ENCODE assay signal across 1 cellular context in the genomic region with DNA sequence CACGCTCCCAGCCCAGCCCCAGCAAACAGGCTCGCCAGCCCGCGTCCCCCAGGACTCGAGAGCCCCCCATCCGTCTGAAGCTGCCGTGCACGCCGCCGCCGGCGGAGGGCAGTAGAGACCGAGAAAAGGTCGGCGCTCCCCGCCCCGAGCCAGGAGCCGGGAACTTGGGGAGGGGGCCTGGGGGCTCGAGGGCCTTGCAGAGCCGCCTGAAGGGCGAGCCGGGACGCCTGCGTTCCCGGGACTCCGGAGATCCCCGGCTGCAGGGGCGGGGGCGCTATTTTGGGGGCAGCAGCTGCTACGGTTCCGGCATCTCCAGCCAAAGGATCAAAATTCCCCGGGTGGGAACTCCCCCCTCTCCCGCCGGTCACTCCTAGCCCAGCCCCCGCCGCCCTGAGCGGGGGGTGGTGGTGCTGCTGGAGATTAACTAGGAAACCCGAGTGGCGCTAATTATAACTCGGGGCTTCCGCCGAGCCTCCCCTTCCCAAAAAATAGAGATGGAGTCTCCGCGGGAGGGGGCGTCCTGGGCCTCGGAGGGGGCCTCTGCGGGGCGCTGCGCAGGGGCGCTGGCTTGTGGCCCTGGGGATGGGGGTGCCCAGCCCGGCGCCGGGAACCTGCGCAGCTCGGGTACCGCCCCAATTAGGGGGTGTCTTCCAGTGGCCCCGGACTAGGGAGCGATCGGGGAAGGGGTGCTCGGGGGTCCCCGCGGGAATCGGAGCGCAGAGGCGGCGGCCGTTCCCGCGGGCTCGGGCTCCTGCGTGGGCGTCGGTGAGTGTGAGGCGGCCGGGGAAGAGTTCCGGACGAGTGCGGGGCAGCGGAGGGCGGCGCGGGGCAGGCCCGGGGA.
TF ChIP-seq lines count a peak whose summit lies in the region.

No MANE protein-coding gene starts in this region.

TF ChIP-seq in HEK293, 187 proteins besides CTCF, POLR2A, EP300 and RAD21 (continued from another document and continues in another):
- TF ChIP-seq, protein P1, sequence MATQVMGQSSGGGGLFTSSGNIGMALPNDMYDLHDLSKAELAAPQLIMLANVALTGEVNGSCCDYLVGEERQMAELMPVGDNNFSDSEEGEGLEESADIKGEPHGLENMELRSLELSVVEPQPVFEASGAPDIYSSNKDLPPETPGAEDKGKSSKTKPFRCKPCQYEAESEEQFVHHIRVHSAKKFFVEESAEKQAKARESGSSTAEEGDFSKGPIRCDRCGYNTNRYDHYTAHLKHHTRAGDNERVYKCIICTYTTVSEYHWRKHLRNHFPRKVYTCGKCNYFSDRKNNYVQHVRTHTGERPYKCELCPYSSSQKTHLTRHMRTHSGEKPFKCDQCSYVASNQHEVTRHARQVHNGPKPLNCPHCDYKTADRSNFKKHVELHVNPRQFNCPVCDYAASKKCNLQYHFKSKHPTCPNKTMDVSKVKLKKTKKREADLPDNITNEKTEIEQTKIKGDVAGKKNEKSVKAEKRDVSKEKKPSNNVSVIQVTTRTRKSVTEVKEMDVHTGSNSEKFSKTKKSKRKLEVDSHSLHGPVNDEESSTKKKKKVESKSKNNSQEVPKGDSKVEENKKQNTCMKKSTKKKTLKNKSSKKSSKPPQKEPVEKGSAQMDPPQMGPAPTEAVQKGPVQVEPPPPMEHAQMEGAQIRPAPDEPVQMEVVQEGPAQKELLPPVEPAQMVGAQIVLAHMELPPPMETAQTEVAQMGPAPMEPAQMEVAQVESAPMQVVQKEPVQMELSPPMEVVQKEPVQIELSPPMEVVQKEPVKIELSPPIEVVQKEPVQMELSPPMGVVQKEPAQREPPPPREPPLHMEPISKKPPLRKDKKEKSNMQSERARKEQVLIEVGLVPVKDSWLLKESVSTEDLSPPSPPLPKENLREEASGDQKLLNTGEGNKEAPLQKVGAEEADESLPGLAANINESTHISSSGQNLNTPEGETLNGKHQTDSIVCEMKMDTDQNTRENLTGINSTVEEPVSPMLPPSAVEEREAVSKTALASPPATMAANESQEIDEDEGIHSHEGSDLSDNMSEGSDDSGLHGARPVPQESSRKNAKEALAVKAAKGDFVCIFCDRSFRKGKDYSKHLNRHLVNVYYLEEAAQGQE (tag by site-specific recombination; IDR thresholded peaks at IDR 0.05), result no peak
- no peak for TF ChIP-seq MYNN (tag by site-specific recombination; IDR thresholded peaks at IDR 0.05; ENCODE audit: borderline replicate concordance)
- peak; percentile 82 for TF ChIP-seq IKZF3 (tag by site-specific recombination; IDR thresholded peaks at IDR 0.05)
- peak; percentile 71; the same call in 1 of the 2 replicates for TF ChIP-seq ZEB2 (tag by site-specific recombination; IDR thresholded peaks at IDR 0.05)
- TF ChIP-seq OVOL3 (tag by site-specific recombination; IDR thresholded peaks at IDR 0.05), result no peak
- TF ChIP-seq, protein P2, sequence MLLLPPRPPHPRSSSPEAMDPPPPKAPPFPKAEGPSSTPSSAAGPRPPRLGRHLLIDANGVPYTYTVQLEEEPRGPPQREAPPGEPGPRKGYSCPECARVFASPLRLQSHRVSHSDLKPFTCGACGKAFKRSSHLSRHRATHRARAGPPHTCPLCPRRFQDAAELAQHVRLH (tag by site-specific recombination; IDR thresholded peaks at IDR 0.05), result no peak
- peak; percentile 95 for TF ChIP-seq ZBTB8A (tag by site-specific recombination; IDR thresholded peaks at IDR 0.05)
- TF ChIP-seq KLF9 (tag by site-specific recombination; IDR thresholded peaks at IDR 0.05; ENCODE audit: low read depth), result peak; percentile 8
- TF ChIP-seq, protein P3, sequence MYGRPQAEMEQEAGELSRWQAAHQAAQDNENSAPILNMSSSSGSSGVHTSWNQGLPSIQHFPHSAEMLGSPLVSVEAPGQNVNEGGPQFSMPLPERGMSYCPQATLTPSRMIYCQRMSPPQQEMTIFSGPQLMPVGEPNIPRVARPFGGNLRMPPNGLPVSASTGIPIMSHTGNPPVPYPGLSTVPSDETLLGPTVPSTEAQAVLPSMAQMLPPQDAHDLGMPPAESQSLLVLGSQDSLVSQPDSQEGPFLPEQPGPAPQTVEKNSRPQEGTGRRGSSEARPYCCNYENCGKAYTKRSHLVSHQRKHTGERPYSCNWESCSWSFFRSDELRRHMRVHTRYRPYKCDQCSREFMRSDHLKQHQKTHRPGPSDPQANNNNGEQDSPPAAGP (tag by site-specific recombination; IDR thresholded peaks at IDR 0.05), result peak; percentile 50; the same call in 1 of the 2 replicates
- TF ChIP-seq ZNF214 (tag by site-specific recombination; IDR thresholded peaks at IDR 0.05; ENCODE audit: borderline replicate concordance), result no peak
- TF ChIP-seq SCRT2 (tag by site-specific recombination; IDR thresholded peaks at IDR 0.05), result no peak
- no peak for TF ChIP-seq HOXC10 (CRISPR knock-in tag; IDR thresholded peaks at IDR 0.05)
- 0 out of 2 replicates have a peak, but pooled peaks have one; percentile 27 for TF ChIP-seq ZNF785 (tag by site-specific recombination; IDR thresholded peaks at IDR 0.05)
- TF ChIP-seq, protein P4, sequence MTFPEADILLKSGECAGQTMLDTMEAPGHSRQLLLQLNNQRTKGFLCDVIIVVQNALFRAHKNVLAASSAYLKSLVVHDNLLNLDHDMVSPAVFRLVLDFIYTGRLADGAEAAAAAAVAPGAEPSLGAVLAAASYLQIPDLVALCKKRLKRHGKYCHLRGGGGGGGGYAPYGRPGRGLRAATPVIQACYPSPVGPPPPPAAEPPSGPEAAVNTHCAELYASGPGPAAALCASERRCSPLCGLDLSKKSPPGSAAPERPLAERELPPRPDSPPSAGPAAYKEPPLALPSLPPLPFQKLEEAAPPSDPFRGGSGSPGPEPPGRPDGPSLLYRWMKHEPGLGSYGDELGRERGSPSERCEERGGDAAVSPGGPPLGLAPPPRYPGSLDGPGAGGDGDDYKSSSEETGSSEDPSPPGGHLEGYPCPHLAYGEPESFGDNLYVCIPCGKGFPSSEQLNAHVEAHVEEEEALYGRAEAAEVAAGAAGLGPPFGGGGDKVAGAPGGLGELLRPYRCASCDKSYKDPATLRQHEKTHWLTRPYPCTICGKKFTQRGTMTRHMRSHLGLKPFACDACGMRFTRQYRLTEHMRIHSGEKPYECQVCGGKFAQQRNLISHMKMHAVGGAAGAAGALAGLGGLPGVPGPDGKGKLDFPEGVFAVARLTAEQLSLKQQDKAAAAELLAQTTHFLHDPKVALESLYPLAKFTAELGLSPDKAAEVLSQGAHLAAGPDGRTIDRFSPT (tag by site-specific recombination; IDR thresholded peaks at IDR 0.05), result no peak
- TF ChIP-seq ZFP3 (tag by site-specific recombination; IDR thresholded peaks at IDR 0.05; ENCODE audit: low read depth), result no peak
- TF ChIP-seq, protein P5, sequence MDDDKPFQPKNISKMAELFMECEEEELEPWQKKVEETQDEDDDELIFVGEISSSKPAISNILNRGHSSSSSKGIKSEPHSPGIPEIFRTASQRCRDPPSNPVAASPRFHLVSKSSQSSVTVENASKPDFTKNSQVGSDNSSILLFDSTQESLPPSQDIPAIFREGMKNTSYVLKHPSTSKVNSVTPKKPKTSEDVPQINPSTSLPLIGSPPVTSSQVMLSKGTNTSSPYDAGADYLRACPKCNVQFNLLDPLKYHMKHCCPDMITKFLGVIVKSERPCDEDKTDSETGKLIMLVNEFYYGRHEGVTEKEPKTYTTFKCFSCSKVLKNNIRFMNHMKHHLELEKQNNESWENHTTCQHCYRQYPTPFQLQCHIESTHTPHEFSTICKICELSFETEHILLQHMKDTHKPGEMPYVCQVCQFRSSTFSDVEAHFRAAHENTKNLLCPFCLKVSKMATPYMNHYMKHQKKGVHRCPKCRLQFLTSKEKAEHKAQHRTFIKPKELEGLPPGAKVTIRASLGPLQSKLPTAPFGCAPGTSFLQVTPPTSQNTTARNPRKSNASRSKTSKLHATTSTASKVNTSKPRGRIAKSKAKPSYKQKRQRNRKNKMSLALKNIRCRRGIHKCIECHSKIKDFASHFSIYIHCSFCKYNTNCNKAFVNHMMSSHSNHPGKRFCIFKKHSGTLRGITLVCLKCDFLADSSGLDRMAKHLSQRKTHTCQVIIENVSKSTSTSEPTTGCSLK (tag by site-specific recombination; IDR thresholded peaks at IDR 0.05), result no peak
- TF ChIP-seq ZNF23 (tag by site-specific recombination; IDR thresholded peaks at IDR 0.05; ENCODE audit: borderline replicate concordance), result no peak
- TF ChIP-seq, protein P6, sequence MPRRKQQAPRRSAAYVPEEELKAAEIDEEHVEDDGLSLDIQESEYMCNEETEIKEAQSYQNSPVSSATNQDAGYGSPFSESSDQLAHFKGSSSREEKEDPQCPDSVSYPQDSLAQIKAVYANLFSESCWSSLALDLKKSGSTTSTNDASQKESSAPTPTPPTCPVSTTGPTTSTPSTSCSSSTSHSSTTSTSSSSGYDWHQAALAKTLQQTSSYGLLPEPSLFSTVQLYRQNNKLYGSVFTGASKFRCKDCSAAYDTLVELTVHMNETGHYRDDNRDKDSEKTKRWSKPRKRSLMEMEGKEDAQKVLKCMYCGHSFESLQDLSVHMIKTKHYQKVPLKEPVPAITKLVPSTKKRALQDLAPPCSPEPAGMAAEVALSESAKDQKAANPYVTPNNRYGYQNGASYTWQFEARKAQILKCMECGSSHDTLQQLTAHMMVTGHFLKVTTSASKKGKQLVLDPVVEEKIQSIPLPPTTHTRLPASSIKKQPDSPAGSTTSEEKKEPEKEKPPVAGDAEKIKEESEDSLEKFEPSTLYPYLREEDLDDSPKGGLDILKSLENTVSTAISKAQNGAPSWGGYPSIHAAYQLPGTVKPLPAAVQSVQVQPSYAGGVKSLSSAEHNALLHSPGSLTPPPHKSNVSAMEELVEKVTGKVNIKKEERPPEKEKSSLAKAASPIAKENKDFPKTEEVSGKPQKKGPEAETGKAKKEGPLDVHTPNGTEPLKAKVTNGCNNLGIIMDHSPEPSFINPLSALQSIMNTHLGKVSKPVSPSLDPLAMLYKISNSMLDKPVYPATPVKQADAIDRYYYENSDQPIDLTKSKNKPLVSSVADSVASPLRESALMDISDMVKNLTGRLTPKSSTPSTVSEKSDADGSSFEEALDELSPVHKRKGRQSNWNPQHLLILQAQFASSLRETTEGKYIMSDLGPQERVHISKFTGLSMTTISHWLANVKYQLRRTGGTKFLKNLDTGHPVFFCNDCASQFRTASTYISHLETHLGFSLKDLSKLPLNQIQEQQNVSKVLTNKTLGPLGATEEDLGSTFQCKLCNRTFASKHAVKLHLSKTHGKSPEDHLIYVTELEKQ (tag by site-specific recombination; IDR thresholded peaks at IDR 0.05; ENCODE audit: borderline replicate concordance), result no peak
- no peak for TF ChIP-seq ZNF184 (tag by site-specific recombination; IDR thresholded peaks at IDR 0.05)
- no peak for TF ChIP-seq ZNF140 (tag by site-specific recombination; IDR thresholded peaks at IDR 0.05)
- TF ChIP-seq ZNF654 (tag by site-specific recombination; IDR thresholded peaks at IDR 0.05; ENCODE audit: low read depth), result peak; percentile 56
- TF ChIP-seq ZBTB1 (tag by site-specific recombination; IDR thresholded peaks at IDR 0.05), result no peak
- no peak for TF ChIP-seq ZNF138 (tag by site-specific recombination; IDR thresholded peaks at IDR 0.05; ENCODE audit: borderline replicate concordance)
- TF ChIP-seq KLF8 (tag by site-specific recombination; IDR thresholded peaks at IDR 0.05), result peak; percentile 81
- TF ChIP-seq, protein P7, sequence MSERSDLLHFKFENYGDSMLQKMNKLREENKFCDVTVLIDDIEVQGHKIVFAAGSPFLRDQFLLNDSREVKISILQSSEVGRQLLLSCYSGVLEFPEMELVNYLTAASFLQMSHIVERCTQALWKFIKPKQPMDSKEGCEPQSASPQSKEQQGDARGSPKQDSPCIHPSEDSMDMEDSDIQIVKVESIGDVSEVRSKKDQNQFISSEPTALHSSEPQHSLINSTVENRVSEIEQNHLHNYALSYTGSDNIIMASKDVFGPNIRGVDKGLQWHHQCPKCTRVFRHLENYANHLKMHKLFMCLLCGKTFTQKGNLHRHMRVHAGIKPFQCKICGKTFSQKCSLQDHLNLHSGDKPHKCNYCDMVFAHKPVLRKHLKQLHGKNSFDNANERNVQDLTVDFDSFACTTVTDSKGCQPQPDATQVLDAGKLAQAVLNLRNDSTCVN (tag by site-specific recombination; optimal IDR thresholded peaks at IDR 0.05), result peak; percentile 36
- TF ChIP-seq, protein P8, sequence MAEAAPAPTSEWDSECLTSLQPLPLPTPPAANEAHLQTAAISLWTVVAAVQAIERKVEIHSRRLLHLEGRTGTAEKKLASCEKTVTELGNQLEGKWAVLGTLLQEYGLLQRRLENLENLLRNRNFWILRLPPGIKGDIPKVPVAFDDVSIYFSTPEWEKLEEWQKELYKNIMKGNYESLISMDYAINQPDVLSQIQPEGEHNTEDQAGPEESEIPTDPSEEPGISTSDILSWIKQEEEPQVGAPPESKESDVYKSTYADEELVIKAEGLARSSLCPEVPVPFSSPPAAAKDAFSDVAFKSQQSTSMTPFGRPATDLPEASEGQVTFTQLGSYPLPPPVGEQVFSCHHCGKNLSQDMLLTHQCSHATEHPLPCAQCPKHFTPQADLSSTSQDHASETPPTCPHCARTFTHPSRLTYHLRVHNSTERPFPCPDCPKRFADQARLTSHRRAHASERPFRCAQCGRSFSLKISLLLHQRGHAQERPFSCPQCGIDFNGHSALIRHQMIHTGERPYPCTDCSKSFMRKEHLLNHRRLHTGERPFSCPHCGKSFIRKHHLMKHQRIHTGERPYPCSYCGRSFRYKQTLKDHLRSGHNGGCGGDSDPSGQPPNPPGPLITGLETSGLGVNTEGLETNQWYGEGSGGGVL (tag by site-specific recombination; IDR thresholded peaks at IDR 0.05), result peak; percentile 81
- TF ChIP-seq ZBTB7A (tag by site-specific recombination; IDR thresholded peaks at IDR 0.05; ENCODE audit: low read depth), result peak; percentile 94
- TF ChIP-seq ZNF416 (tag by site-specific recombination; IDR thresholded peaks at IDR 0.05), result no peak
- no peak for TF ChIP-seq ZNF529 (tag by site-specific recombination; IDR thresholded peaks at IDR 0.05; ENCODE audit: insufficient replicate concordance)
- TF ChIP-seq BCL11A (tag by site-specific recombination; IDR thresholded peaks at IDR 0.05; ENCODE audit: low read depth), result peak; percentile 50; the same call in 1 of the 2 replicates
- TF ChIP-seq, protein P9, sequence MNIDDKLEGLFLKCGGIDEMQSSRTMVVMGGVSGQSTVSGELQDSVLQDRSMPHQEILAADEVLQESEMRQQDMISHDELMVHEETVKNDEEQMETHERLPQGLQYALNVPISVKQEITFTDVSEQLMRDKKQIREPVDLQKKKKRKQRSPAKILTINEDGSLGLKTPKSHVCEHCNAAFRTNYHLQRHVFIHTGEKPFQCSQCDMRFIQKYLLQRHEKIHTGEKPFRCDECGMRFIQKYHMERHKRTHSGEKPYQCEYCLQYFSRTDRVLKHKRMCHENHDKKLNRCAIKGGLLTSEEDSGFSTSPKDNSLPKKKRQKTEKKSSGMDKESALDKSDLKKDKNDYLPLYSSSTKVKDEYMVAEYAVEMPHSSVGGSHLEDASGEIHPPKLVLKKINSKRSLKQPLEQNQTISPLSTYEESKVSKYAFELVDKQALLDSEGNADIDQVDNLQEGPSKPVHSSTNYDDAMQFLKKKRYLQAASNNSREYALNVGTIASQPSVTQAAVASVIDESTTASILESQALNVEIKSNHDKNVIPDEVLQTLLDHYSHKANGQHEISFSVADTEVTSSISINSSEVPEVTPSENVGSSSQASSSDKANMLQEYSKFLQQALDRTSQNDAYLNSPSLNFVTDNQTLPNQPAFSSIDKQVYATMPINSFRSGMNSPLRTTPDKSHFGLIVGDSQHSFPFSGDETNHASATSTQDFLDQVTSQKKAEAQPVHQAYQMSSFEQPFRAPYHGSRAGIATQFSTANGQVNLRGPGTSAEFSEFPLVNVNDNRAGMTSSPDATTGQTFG (tag by site-specific recombination; IDR thresholded peaks at IDR 0.05; ENCODE audit: borderline replicate concordance), result no peak
- TF ChIP-seq ZNF157 (tag by site-specific recombination; IDR thresholded peaks at IDR 0.05), result no peak
- TF ChIP-seq ZNF660 (tag by site-specific recombination; IDR thresholded peaks at IDR 0.05), result no peak
- no peak for TF ChIP-seq ZSCAN16 (tag by site-specific recombination; IDR thresholded peaks at IDR 0.05)
- no peak for TF ChIP-seq SETDB1 (IDR thresholded peaks at IDR 0.05; ENCODE audit: insufficient read length, low read length)
- peak; percentile 64 for TF ChIP-seq GLIS1 (tag by site-specific recombination; IDR thresholded peaks at IDR 0.05)
- peak; percentile 68 for TF ChIP-seq ZNF341 (tag by site-specific recombination; IDR thresholded peaks at IDR 0.05; ENCODE audit: low read depth)
